Comparison of ENCODE assay signal across 2 cellular contexts in genomic region chr22:17191163-17191562, GRCh38.
TF ChIP-seq lines count a peak whose summit lies in the region.

No MANE protein-coding gene starts in this region.

TF ChIP-seq in SK-N-SH treated with all-trans-retinoic acid at 6 μM for 48 hours, 23 proteins besides CTCF, POLR2A, EP300 and RAD21 (continued from another document):
- TF ChIP-seq OSR1 (CRISPR knock-in tag; IDR thresholded peaks at IDR 0.05) (no peak), ZFP30 (CRISPR knock-in tag; IDR thresholded peaks at IDR 0.05) (no peak), ISL1 (CRISPR knock-in tag; IDR thresholded peaks at IDR 0.05) (no peak), BACH2 (CRISPR knock-in tag; IDR thresholded peaks at IDR 0.05; ENCODE audit: borderline replicate concordance) (no peak)
TF ChIP-seq in SK-N-SH treated with all-trans-retinoic acid at 6 μM for 48 hours: peak in this region for 0.

TF ChIP-seq in SK-N-SH, 30 proteins besides CTCF, POLR2A, EP300 and RAD21 (continued from another document):
- TF ChIP-seq USF1 (IDR thresholded peaks at IDR 0.05; ENCODE audit: borderline replicate concordance, low read depth) (no peak), ZBTB33 (IDR thresholded peaks at IDR 0.05; ENCODE audit: borderline replicate concordance, low read depth) (no peak), USF2 (IDR thresholded peaks at IDR 0.05; ENCODE audit: borderline replicate concordance, low read depth, low read length) (no peak), PBX3 (IDR thresholded peaks at IDR 0.05) (no peak), TAF1 (IDR thresholded peaks at IDR 0.05; ENCODE audit: borderline replicate concordance, low read depth, low read length) (no peak), MXI1 (IDR thresholded peaks at IDR 0.05; ENCODE audit: low read depth, low read length) (no peak), RXRA (IDR thresholded peaks at IDR 0.05; ENCODE audit: borderline replicate concordance, low read depth) (no peak), ELF1 (IDR thresholded peaks at IDR 0.05) (no peak), SMC3 (IDR thresholded peaks at IDR 0.05; ENCODE audit: low read depth, low read length) (no peak)
